ENCODE assay signal across 29 cellular contexts in genomic region chr19:38294090-38294489, GRCh38. TPM values are rescaled to one million over a fixed set of nuclear protein-coding genes. Genes with fewer than 3 reads are reported as not detected.
DNase-seq lines count a peak whose midpoint lies in the region; ATAC-seq and TF ChIP-seq lines count a peak whose summit lies in the region.
"Had no signal": no experiment of that assay in that cellular context is flagged by ENCODE, and none has a peak within 500 bp of the region (broad histone marks: within the 10 kb centered on the region; RNA-seq: fewer than 3 reads in every experiment).

No MANE protein-coding gene starts in this region.

- no peaks in the 10 kb centered on the region for H3K9me3 Mint-ChIP-seq in neural progenitor cell
- H3K9me3 Mint-ChIP-seq: activated naive CD4-positive, alpha-beta T cell treated with anti-CD3 and anti-CD28 coated beads, Interleukin-2, amount 50 U/mL, for 24 hours; activated T-helper 2 cell treated with anti-CD3 and anti-CD28 coated beads, Interferon-gamma antibody, Interleukin-2, Interleukin-4, amounts not matched to agents 10 μg/mL and 5 μg/mL and 100 μg/mL, durations not matched to agents 14 hours and 24 hours and 36 hours; mesothelial cell of epicardium; naive B cell had no signal

- ATAC-seq in HG03571 (IDR thresholded peaks at IDR 0.05; ENCODE audit: unreplicated experiment): no peak
- ATAC-seq: activated CD8-positive, alpha-beta T cell treated with anti-CD3 and anti-CD28 coated beads, Interleukin-2, amount 10 ng/mL, durations not matched to agents 7 days and 5 days; heart left ventricle had no signal

- H3F3A ChIP-seq in neural progenitor cell (ENCODE audit: low read depth): no peaks in the 10 kb centered on the region

- H3K4me2 ChIP-seq in neural progenitor cell: no peak overlapping the region

- H3K27me3 Mint-ChIP-seq in neural progenitor cell (ENCODE audit: insufficient read depth, low read depth): no peaks in the 10 kb centered on the region
- H3K27me3 Mint-ChIP-seq: activated naive CD4-positive, alpha-beta T cell treated with anti-CD3 and anti-CD28 coated beads, Interleukin-2, amount 50 U/mL, for 24 hours; naive B cell had no signal

- H3K36me3 Mint-ChIP-seq in neural progenitor cell: no peaks in the 10 kb centered on the region
- H3K36me3 Mint-ChIP-seq: activated naive CD4-positive, alpha-beta T cell treated with anti-CD3 and anti-CD28 coated beads, Interleukin-2, amount 50 U/mL, for 24 hours had no signal

- no peaks in the 10 kb centered on the region for H3K36me3 ChIP-seq in neural progenitor cell
- H3K36me3 ChIP-seq in uterus: no peaks in the 10 kb centered on the region

- no peaks in the 10 kb centered on the region for H3K79me2 ChIP-seq in neural progenitor cell (ENCODE audit: low read depth)

- intact Hi-C loops in uterus (cut with DNase I; ENCODE audit: low total_unique reads): no loop called here

- H3K27ac Mint-ChIP-seq in neural progenitor cell: peak overlapping the region; percentile 32
- H3K27ac Mint-ChIP-seq: activated CD8-positive, alpha-beta T cell treated with anti-CD3 and anti-CD28 coated beads, Interleukin-2, amount 10 ng/mL, durations not matched to agents 7 days and 5 days; activated naive CD4-positive, alpha-beta T cell treated with anti-CD3 and anti-CD28 coated beads, Interleukin-2, amount 50 U/mL, for 24 hours; activated T-helper 2 cell treated with anti-CD3 and anti-CD28 coated beads, Interferon-gamma antibody, Interleukin-2, Interleukin-4, amounts not matched to agents 10 μg/mL and 5 μg/mL and 100 μg/mL, durations not matched to agents 14 hours and 24 hours and 36 hours; mesothelial cell of epicardium; naive B cell had no signal

- H3K27ac ChIP-seq in VCaP (peak overlapping the region; percentile 9; the same call in 1 of the 2 replicates), epithelial cell of prostate (peak overlapping the region; percentile 99), neural progenitor cell (no peak overlapping the region), uterus (no peak overlapping the region)
- H3K27ac ChIP-seq: C4-2B, heart left ventricle, upper lobe of left lung had no signal

- H3K9ac ChIP-seq in neural progenitor cell: no peak overlapping the region

- H4K20me1 ChIP-seq in neural progenitor cell (ENCODE audit: low read depth): no peaks in the 10 kb centered on the region

- no peak overlapping the region for H3K4me3 Mint-ChIP-seq in neural progenitor cell
- H3K4me3 Mint-ChIP-seq: activated CD8-positive, alpha-beta T cell treated with anti-CD3 and anti-CD28 coated beads, Interleukin-2, amount 10 ng/mL, durations not matched to agents 7 days and 5 days; activated naive CD4-positive, alpha-beta T cell treated with anti-CD3 and anti-CD28 coated beads, Interleukin-2, amount 50 U/mL, for 24 hours; mesothelial cell of epicardium; naive B cell had no signal

- H3K9me3 ChIP-seq in neural progenitor cell (ENCODE audit: low read depth) (no peaks in the 10 kb centered on the region), uterus (no peaks in the 10 kb centered on the region)
- H3K9me3 ChIP-seq: heart left ventricle, upper lobe of left lung had no signal

- peak; percentile 33 for DNase-seq in Ammon's horn (ENCODE audit: low spot score)
- DNase-seq in epithelial cell of prostate (ENCODE audit: low read depth, low spot score): no peak
- no peak for DNase-seq in neural progenitor cell (ENCODE audit: low spot score)
- no peak for DNase-seq in amniotic stem cell (lab: John Stamatoyannopoulos, UW)
- DNase-seq in foreskin fibroblast: no peak
- DNase-seq in uterus: no peak
- DNase-seq: 8988T; activated CD4-positive, alpha-beta T cell treated with anti-CD3 and anti-CD28 coated beads for 4 hours; activated CD8-positive, alpha-beta T cell treated with anti-CD3 and anti-CD28 coated beads, Interleukin-2, amount 10 ng/mL, durations not matched to agents 7 days and 5 days; DMS79; effector CD8-positive, alpha-beta T cell; erythroblast; heart left ventricle; naive B cell; NCI-H1105 treated with DMSO at 0.1 percent for 48 hours; NCI-H2029 treated with DMSO at 0.1 percent for 48 hours; NCI-H524 treated with DMSO at 0.1 percent for 48 hours; Right ventricle myocardium superior; stimulated activated CD4-positive, alpha-beta T cell treated with anti-CD3 and anti-CD28 coated beads, Interleukin-15, amount 100 ng/mL, for 24 hours; stimulated activated CD4-positive, alpha-beta T cell treated with anti-CD3 and anti-CD28 coated beads, Interleukin-4, amount 100 ng/mL, for 4 hours; upper lobe of left lung had no signal

- H3K4me1 Mint-ChIP-seq in neural progenitor cell: peaks cover 19% of the 10 kb centered on the region
- H3K4me1 Mint-ChIP-seq: activated naive CD4-positive, alpha-beta T cell treated with anti-CD3 and anti-CD28 coated beads, Interleukin-2, amount 50 U/mL, for 24 hours; naive B cell had no signal

- H3K4me1 ChIP-seq in neural progenitor cell: no peaks in the 10 kb centered on the region
- H3K4me1 ChIP-seq in uterus: no peaks in the 10 kb centered on the region

- TF ChIP-seq POLR2A in uterus (IDR thresholded peaks at IDR 0.05): no peak

- H3K4me3 ChIP-seq in neural progenitor cell (no peak overlapping the region), foreskin fibroblast (ENCODE audit: low read depth in 1 of 2, low read length in 2 of 2) (no peak overlapping the region), uterus (no peak overlapping the region)
- H3K4me3 ChIP-seq: heart left ventricle, upper lobe of left lung had no signal

- H2AFZ ChIP-seq in neural progenitor cell (replicated peaks): no peak overlapping the region

- TF ChIP-seq CTCF in VCaP (conservative IDR thresholded peaks at IDR 0.05): no peak
- no peak for TF ChIP-seq CTCF in neural progenitor cell (IDR thresholded peaks at IDR 0.05)
- no peak for TF ChIP-seq CTCF in foreskin fibroblast (IDR thresholded peaks at IDR 0.05; ENCODE audit: low read depth, low read length)
- TF ChIP-seq CTCF in uterus (IDR thresholded peaks at IDR 0.05): no peak

- H3K27me3 ChIP-seq in neural progenitor cell: no peaks in the 10 kb centered on the region
- no peaks in the 10 kb centered on the region for H3K27me3 ChIP-seq in uterus
- H3K27me3 ChIP-seq: heart left ventricle, upper lobe of left lung had no signal

RNA-seq across cellular contexts. Expression of gene C19orf33, which starts 10.0 kb away (rescaled TPM):
- not detected in 2 replicates for total RNA-seq in neural progenitor cell (ENCODE audit: low replicate concordance)
- total RNA-seq in uterus: 10 to 100 TPM in 1 of 4 donors, 1 to 10 TPM in 2, not detected in 1; 2.9 to 15.3 (median 4.1) TPM
- total RNA-seq: activated CD8-positive, alpha-beta T cell treated with anti-CD3 and anti-CD28 coated beads, Interleukin-2, amount 10 ng/mL, durations not matched to agents 7 days and 5 days; M059J had no signal

RNA-seq across cellular contexts. Expression of gene YIF1B, which starts 21.7 kb away (rescaled TPM):
- total RNA-seq in neural progenitor cell (ENCODE audit: low replicate concordance) (38.1 and 92.9 TPM in 2 replicates), uterus (10 to 100 TPM in 3 of 4 donors, 1 to 10 TPM in 1; 6.4 to 31.7 (median 21.5) TPM)

RNA-seq across cellular contexts. Expression of gene KCNK6, which starts 25.6 kb away (rescaled TPM):
- total RNA-seq in neural progenitor cell (ENCODE audit: low replicate concordance) (0.92 and 2.5 TPM in 2 replicates), uterus (10 to 100 TPM in 1 of 4 donors, 1 to 10 TPM in 2, under 1 TPM in 1; 0.59 to 60.6 (median 4.3) TPM)

RNA-seq across cellular contexts. Expression of gene SPINT2, which starts 29.7 kb away (rescaled TPM):
- total RNA-seq in neural progenitor cell (ENCODE audit: low replicate concordance): 71.0 and 177 TPM in 2 replicates
- 10 to 100 TPM; 11.8 to 72.8 (median 29.4) TPM for total RNA-seq in uterus

RNA-seq across cellular contexts. Expression of gene PPP1R14A, which starts 37.9 kb away (rescaled TPM):
- total RNA-seq in neural progenitor cell (ENCODE audit: low replicate concordance) (2.0 and 4.2 TPM in 2 replicates), uterus (100 to 1,000 TPM in 3 of 4 donors, 1 to 10 TPM in 1; 9.3 to 225 (median 172) TPM)
- total RNA-seq: activated CD8-positive, alpha-beta T cell treated with anti-CD3 and anti-CD28 coated beads, Interleukin-2, amount 10 ng/mL, durations not matched to agents 7 days and 5 days; HT1080; M059J had no signal

Comparison
In these comparisons a context has a peak if more than half of its experiments do, and no peak if none do; other contexts are left out.
1. H3K27ac ChIP-seq: peak in VCaP (single experiment) and epithelial cell of prostate (single experiment); none in neural progenitor cell (single experiment) and uterus (0 of 2).